8 cellular contexts compared by ENCODE assay signal in the genomic region with DNA sequence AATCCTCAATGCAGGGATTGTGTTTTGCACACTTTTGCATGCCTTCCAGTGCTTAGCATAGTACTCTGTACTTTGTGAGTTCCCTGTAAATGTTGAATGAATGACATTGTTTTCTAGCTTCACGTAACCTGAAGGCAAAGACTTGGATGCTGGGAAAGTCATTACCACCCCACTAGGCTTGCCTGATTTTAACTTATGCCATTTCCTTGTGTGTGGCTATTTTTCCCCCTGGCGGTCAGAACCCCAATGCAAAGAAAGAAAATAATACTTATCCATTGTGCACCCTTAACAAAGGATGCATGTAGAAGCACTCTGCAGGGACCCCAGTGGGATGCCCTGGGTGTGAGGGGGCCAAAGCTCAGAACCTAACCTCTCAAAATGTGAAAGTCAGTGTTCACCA. TPM values are rescaled to one million over a fixed set of nuclear protein-coding genes. Genes with fewer than 3 reads are reported as not detected.
DNase-seq lines count a peak whose midpoint lies in the region; ATAC-seq lines count a peak whose summit lies in the region.

No MANE protein-coding gene starts in this region.

- peaks cover 9% of the 10 kb centered on the region for H3K4me1 Mint-ChIP-seq in activated CD4-positive, alpha-beta T cell treated with anti-CD3 and anti-CD28 coated beads for 36 hours

- H3K9ac ChIP-seq in rectal smooth muscle tissue (ENCODE audit: low read length), result no peak overlapping the region

- H3K36me3 Mint-ChIP-seq in activated CD4-positive, alpha-beta T cell treated with anti-CD3 and anti-CD28 coated beads for 36 hours (ENCODE audit: low read depth), result no peaks in the 10 kb centered on the region

- H3K27me3 ChIP-seq in rectal smooth muscle tissue (ENCODE audit: control insufficient read depth, insufficient read depth, low read length), result no peaks in the 10 kb centered on the region

- H3K27ac Mint-ChIP-seq in activated CD4-positive, alpha-beta T cell treated with anti-CD3 and anti-CD28 coated beads for 36 hours, result no peak overlapping the region

- H3K9me3 Mint-ChIP-seq in activated CD4-positive, alpha-beta T cell treated with anti-CD3 and anti-CD28 coated beads for 36 hours (ENCODE audit: low read depth), result no peaks in the 10 kb centered on the region

- H3K27ac ChIP-seq in rectal smooth muscle tissue (ENCODE audit: low read depth, low read length), result peak overlapping the region; percentile 89

- intact Hi-C loops in activated CD4-positive, alpha-beta T cell treated with anti-CD3 and anti-CD28 coated beads for 36 hours (cut with DNase I, micrococcal nuclease), result no loop called here

- H3K4me1 ChIP-seq in rectal smooth muscle tissue (ENCODE audit: control insufficient read depth, insufficient read depth, low read length), result peaks cover 12% of the 10 kb centered on the region

- peaks cover 46% of the 10 kb centered on the region for H3K27me3 Mint-ChIP-seq in activated CD4-positive, alpha-beta T cell treated with anti-CD3 and anti-CD28 coated beads for 36 hours

- H3K4me3 ChIP-seq in rectal smooth muscle tissue (ENCODE audit: low read length), result peak overlapping the region; percentile 82

- POLR2A ChIA-PET in activated CD4-positive, alpha-beta T cell treated with anti-CD3 and anti-CD28 coated beads for 36 hours (lab: Charles Lee), result no interaction called here

- no peak for DNase-seq in activated CD4-positive, alpha-beta T cell treated with anti-CD3 and anti-CD28 coated beads for 36 hours
- DNase-seq in activated CD4-positive, alpha-beta T cell treated with anti-CD3 and anti-CD28 coated beads for 4 hours, result no peak
- peak; percentile 57 for DNase-seq in NCI-H748 (lab: John Stamatoyannopoulos, UW; ENCODE audit: unreplicated experiment)
- DNase-seq in epidermal melanocyte (ENCODE audit: insufficient read length, low spot score), result peak; percentile 44

- peak overlapping the region; percentile 67 for H3K4me3 Mint-ChIP-seq in activated CD4-positive, alpha-beta T cell treated with anti-CD3 and anti-CD28 coated beads for 36 hours

- no peak for ATAC-seq in activated CD4-positive, alpha-beta T cell treated with anti-CD3 and anti-CD28 coated beads for 36 hours
- ATAC-seq in GM19455 (IDR thresholded peaks at IDR 0.05; ENCODE audit: unreplicated experiment) (no peak), GM18502 (IDR thresholded peaks at IDR 0.05; ENCODE audit: poor library complexity, unreplicated experiment) (no peak), HG03135 (IDR thresholded peaks at IDR 0.05; ENCODE audit: unreplicated experiment) (no peak)

- no peaks in the 10 kb centered on the region for H3K36me3 ChIP-seq in rectal smooth muscle tissue (ENCODE audit: control insufficient read depth, insufficient read depth, low read length)

- CTCF ChIA-PET in activated CD4-positive, alpha-beta T cell treated with anti-CD3 and anti-CD28 coated beads for 36 hours (lab: Charles Lee), result interaction anchor here (1.0 kb wide), 1 partner anchor 8 kb away, joined by 3 read pairs; no protein-coding TSS in a partner anchor

RNA-seq across cellular contexts. Expression of a gene that starts 1.2 kb away (rescaled TPM):
- total RNA-seq in activated CD4-positive, alpha-beta T cell treated with anti-CD3 and anti-CD28 coated beads for 36 hours, result under 1 TPM; 0.28 to 0.48 TPM

Comparison
In these comparisons a context has a peak if more than half of its experiments do, and no peak if none do; other contexts are left out.
1. DNase-seq: peak in NCI-H748 (single experiment) and epidermal melanocyte (single experiment); none in activated CD4-positive, alpha-beta T cell treated with anti-CD3 and anti-CD28 coated beads for 36 hours (single experiment) and activated CD4-positive, alpha-beta T cell treated with anti-CD3 and anti-CD28 coated beads for 4 hours (0 of 2).